In the genomic region with DNA sequence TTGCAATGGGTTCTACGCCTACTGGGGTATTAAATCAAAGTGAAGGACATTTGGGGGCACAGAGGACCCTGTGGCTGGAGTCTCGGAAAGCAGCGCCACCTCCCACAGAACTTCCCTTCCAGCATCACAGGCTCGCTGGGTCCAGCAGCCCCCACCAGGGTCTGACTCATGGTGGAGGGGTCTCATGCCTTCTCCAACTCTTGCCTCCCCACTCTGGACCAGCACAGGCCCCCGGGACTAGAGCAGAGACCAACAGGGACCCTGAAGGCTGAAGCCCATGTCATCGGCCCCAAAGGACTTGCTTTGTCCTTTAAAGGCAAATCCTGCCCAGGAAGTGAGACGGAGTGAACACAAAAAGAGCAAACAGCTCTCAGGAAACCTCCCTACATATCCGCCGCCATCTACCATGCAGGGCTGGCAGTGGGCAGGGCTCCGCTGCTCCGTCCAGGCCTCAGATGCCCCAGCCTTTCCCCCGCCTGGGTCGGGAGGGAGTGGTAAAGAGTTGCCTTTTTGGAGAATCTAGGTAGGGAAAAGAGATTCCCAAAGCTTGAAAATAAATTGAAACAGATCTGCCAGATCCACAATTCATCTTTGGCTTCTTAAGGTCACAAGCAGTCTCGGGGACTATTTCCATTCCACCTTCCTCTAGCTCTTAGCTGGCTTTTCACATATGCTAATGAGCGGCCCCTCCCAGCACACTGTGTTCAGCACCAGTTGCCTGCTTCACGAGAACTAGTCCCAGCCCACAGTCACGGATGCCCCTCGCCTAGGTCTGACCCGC, we compare ENCODE assay signal across 9 cellular contexts. TPM values are rescaled to one million over a fixed set of nuclear protein-coding genes. Genes with fewer than 3 reads are reported as not detected.
A peak's percentile ranks its signal among the peaks of the same experiment; 100 is the strongest.
DNase-seq lines count a peak whose midpoint lies in the region; ATAC-seq lines count a peak whose summit lies in the region.
"Had no signal": no experiment of that assay in that cellular context is flagged by ENCODE, and none has a peak within 500 bp of the region (broad histone marks: within the 10 kb centered on the region; RNA-seq: fewer than 3 reads in every experiment).

No MANE protein-coding gene starts in this region.

- H3K4me1 Mint-ChIP-seq in T-cell = peaks cover 0 to 19% (median 15%) of the 10 kb centered on the region in 3 donors
- H3K4me1 Mint-ChIP-seq in activated naive CD4-positive, alpha-beta T cell treated with anti-CD3 and anti-CD28 coated beads for 36 hours (ENCODE audit: low read depth) = peaks cover 14% of the 10 kb centered on the region

- no peaks in the 10 kb centered on the region for H3K9me3 Mint-ChIP-seq in T-cell
- H3K9me3 Mint-ChIP-seq in activated naive CD4-positive, alpha-beta T cell treated with anti-CD3 and anti-CD28 coated beads for 36 hours = no peaks in the 10 kb centered on the region

- H3K27ac ChIP-seq in iPS-20b (ENCODE audit: low read length) (no peak overlapping the region), stomach smooth muscle (ENCODE audit: low read length) (peak overlapping the region; percentile 95), Karpas-422 (ENCODE audit: low read length) (no peak overlapping the region)

- peaks cover 34 to 61% of the 10 kb centered on the region in 2 donors for H3K27me3 Mint-ChIP-seq in T-cell
- H3K27me3 Mint-ChIP-seq in activated naive CD4-positive, alpha-beta T cell treated with anti-CD3 and anti-CD28 coated beads for 36 hours (ENCODE audit: low read depth) = peaks cover 47% of the 10 kb centered on the region

- no peaks in the 10 kb centered on the region for H3K79me2 ChIP-seq in Karpas-422 (ENCODE audit: low read length)

- peak overlapping the region; percentile 72 for H3K4me3 ChIP-seq in iPS-20b (ENCODE audit: low read length)
- H3K4me3 ChIP-seq in stomach smooth muscle (ENCODE audit: low read length in 2 of 2) = peak overlapping the region; percentile 83 to 88
- H3K4me3 ChIP-seq in Karpas-422 (ENCODE audit: low read length) = no peak overlapping the region

- no peaks in the 10 kb centered on the region for H3K9me2 ChIP-seq in Karpas-422 (replicated peaks; ENCODE audit: insufficient read depth, low read length)

- H3K27ac Mint-ChIP-seq in T-cell = peak overlapping the region in 1 of 2 donors; percentile 19
- H3K27ac Mint-ChIP-seq in activated naive CD4-positive, alpha-beta T cell treated with anti-CD3 and anti-CD28 coated beads for 36 hours = no peak overlapping the region

- no peaks in the 10 kb centered on the region for H4K20me1 ChIP-seq in Karpas-422 (ENCODE audit: insufficient read depth, low read depth, low read length)

- H2AFZ ChIP-seq in Karpas-422 (ENCODE audit: low read length) = no peak overlapping the region

- H3K36me3 Mint-ChIP-seq in T-cell = no peaks in the 10 kb centered on the region
- H3K36me3 Mint-ChIP-seq in activated naive CD4-positive, alpha-beta T cell treated with anti-CD3 and anti-CD28 coated beads for 36 hours (ENCODE audit: low read depth) = no peaks in the 10 kb centered on the region

- H3K9me3 ChIP-seq in iPS-20b (ENCODE audit: insufficient read depth, low read depth, low read length) (no peaks in the 10 kb centered on the region), stomach smooth muscle (ENCODE audit: control insufficient read depth in 2 of 2, low read length in 2 of 2) (no peaks in the 10 kb centered on the region), Karpas-422 (ENCODE audit: low read length) (no peaks in the 10 kb centered on the region)

- H3K4me2 ChIP-seq in Karpas-422 (ENCODE audit: low read depth, low read length, poor library complexity, severe bottlenecking) = no peak overlapping the region

- peaks cover 59% of the 10 kb centered on the region for H3K27me3 ChIP-seq in iPS-20b (ENCODE audit: insufficient read depth, low read length)
- peaks cover 0 to 7% of the 10 kb centered on the region in 2 donors for H3K27me3 ChIP-seq in stomach smooth muscle (ENCODE audit: control insufficient read depth in 1 of 2, insufficient read depth in 2 of 2, low read length in 2 of 2)
- no peaks in the 10 kb centered on the region for H3K27me3 ChIP-seq in Karpas-422 (ENCODE audit: low read length)

- intact Hi-C loops in activated naive CD4-positive, alpha-beta T cell treated with anti-CD3 and anti-CD28 coated beads for 36 hours (cut with micrococcal nuclease) = no loop called here

- POLR2A ChIA-PET in T-cell (lab: Charles Lee) = no interaction called here

- no peak for ATAC-seq in T-cell (replicated peaks in 1 of 4)

- H3K4me1 ChIP-seq in iPS-20b (ENCODE audit: insufficient read depth, low read length) (peaks cover 26% of the 10 kb centered on the region; the same call in 1 of the 2 replicates), stomach smooth muscle (ENCODE audit: control insufficient read depth, insufficient read depth, low read length) (peaks cover 24% of the 10 kb centered on the region), Karpas-422 (ENCODE audit: low read length) (no peaks in the 10 kb centered on the region)

- peak overlapping the region in 2 of 3 donors; percentile 24 to 62 for H3K4me3 Mint-ChIP-seq in T-cell
- no peak overlapping the region for H3K4me3 Mint-ChIP-seq in activated naive CD4-positive, alpha-beta T cell treated with anti-CD3 and anti-CD28 coated beads for 36 hours

- H3K36me3 ChIP-seq in iPS-20b (ENCODE audit: insufficient read depth, low read depth, low read length) = no peaks in the 10 kb centered on the region
- H3K36me3 ChIP-seq in stomach smooth muscle (ENCODE audit: control insufficient read depth in 2 of 2, insufficient read depth in 2 of 2, low read length in 2 of 2) = no peaks in the 10 kb centered on the region
- no peaks in the 10 kb centered on the region for H3K36me3 ChIP-seq in Karpas-422 (ENCODE audit: insufficient read depth, low read length)

- H3K9ac ChIP-seq in iPS-20b (ENCODE audit: low read depth, low read length) (peak overlapping the region; percentile 66; the same call in 1 of the 2 replicates), stomach smooth muscle (ENCODE audit: low read length in 2 of 2) (peak overlapping the region; percentile 77 to 87), Karpas-422 (ENCODE audit: low read length) (no peak overlapping the region)

- CTCF ChIA-PET in T-cell (lab: Charles Lee) = no interaction called here
- CTCF ChIA-PET in activated naive CD4-positive, alpha-beta T cell treated with anti-CD3 and anti-CD28 coated beads for 36 hours (lab: Charles Lee) = interaction anchor here (0.5 kb wide), 1 partner anchor 22 kb away, joined by 7 read pairs; no protein-coding TSS in a partner anchor

- peak; percentile 55 for DNase-seq in H4 (ENCODE audit: low spot score)
- DNase-seq in T-cell = no peak
- DNase-seq in DMS114 treated with DMSO at 0.1 percent for 48 hours (lab: John Stamatoyannopoulos, UW; ENCODE audit: unreplicated experiment) = no peak
- no peak for DNase-seq in SIG-M5 (lab: John Stamatoyannopoulos, UW)
- no peak for DNase-seq in activated naive CD4-positive, alpha-beta T cell treated with anti-CD3 and anti-CD28 coated beads for 36 hours
- no peak for DNase-seq in Karpas-422

RNA-seq across cellular contexts. Expression of a gene that starts 2.1 kb away (rescaled TPM):
- total RNA-seq in H4 (2014; rRNA removed; shearing (Covaris generic)) = 63.4 and 78.9 TPM in 2 replicates
- total RNA-seq in T-cell = 1 to 10 TPM in 1 of 5 donors, under 1 TPM in 2, not detected in 2; 0.46 to 1.5 (median 0.55) TPM
- total RNA-seq in activated naive CD4-positive, alpha-beta T cell treated with anti-CD3 and anti-CD28 coated beads for 36 hours = not detected
- not detected in 2 replicates for total RNA-seq in Karpas-422 (2014; rRNA removed; shearing (Covaris generic); ENCODE audit: low replicate concordance)
- total RNA-seq: IMR-90 had no signal

RNA-seq across cellular contexts. Expression of a gene that starts 36.6 kb away (rescaled TPM):
- total RNA-seq in H4 (2014; rRNA removed; shearing (Covaris generic)) = not detected in 2 replicates
- 10 to 100 TPM in 4 of 5 donors, 1 to 10 TPM in 1; 9.2 to 18.8 (median 12.5) TPM for total RNA-seq in T-cell
- total RNA-seq in activated naive CD4-positive, alpha-beta T cell treated with anti-CD3 and anti-CD28 coated beads for 36 hours = 1 to 10 TPM; 1.3 to 1.8 TPM
- total RNA-seq in Karpas-422 (2014; rRNA removed; shearing (Covaris generic); ENCODE audit: low replicate concordance) = not detected in 2 replicates
- total RNA-seq: IMR-90 had no signal

Comparison
In these comparisons a context has a peak if more than half of its experiments do, and no peak if none do; other contexts are left out.
1. RNA of a gene that starts 2.1 kb away (total RNA-seq): 63.4 to 78.9 TPM in H4; 0.46 to 1.5 TPM in T-cell, not detected in activated naive CD4-positive, alpha-beta T cell treated with anti-CD3 and anti-CD28 coated beads for 36 hours and not detected in Karpas-422; every median in the first group is over 10 times any median in the second.